In genomic region chr20:63754008-63754407, GRCh38 we compare ENCODE assay signal across 1 cellular context.
A peak's percentile ranks its signal among the peaks of the same experiment; 100 is the strongest.
TF ChIP-seq lines count a peak whose summit lies in the region.

No MANE protein-coding gene starts in this region.

TF ChIP-seq in HepG2, 621 proteins besides CTCF, POLR2A, EP300 and RAD21:
- TF ChIP-seq TMF1 (CRISPR knock-in tag; IDR thresholded peaks at IDR 0.05; ENCODE audit: low read depth), result no peak
- no peak for TF ChIP-seq REL (CRISPR knock-in tag; conservative IDR thresholded peaks at IDR 0.05)
- TF ChIP-seq ZBTB10 (CRISPR knock-in tag; IDR thresholded peaks at IDR 0.05; ENCODE audit: borderline replicate concordance), result no peak
- TF ChIP-seq ZNF687 (CRISPR knock-in tag; IDR thresholded peaks at IDR 0.05), result peak; percentile 10; the same call in 1 of the 2 replicates
- no peak for TF ChIP-seq FIP1L1 (IDR thresholded peaks at IDR 0.05; ENCODE audit: borderline replicate concordance, insufficient read depth, low read depth, low read length)
- TF ChIP-seq ZNF605 (CRISPR knock-in tag; IDR thresholded peaks at IDR 0.05), result 0 out of 2 replicates have a peak, but pooled peaks have one; percentile 20
- TF ChIP-seq MTF1 (CRISPR knock-in tag; IDR thresholded peaks at IDR 0.05), result no peak
- TF ChIP-seq ZNF354B (CRISPR knock-in tag; IDR thresholded peaks at IDR 0.05), result no peak
- no peak for TF ChIP-seq SAFB2 (CRISPR knock-in tag; IDR thresholded peaks at IDR 0.05; ENCODE audit: borderline replicate concordance, low read depth)
- TF ChIP-seq ZBTB33 (CRISPR knock-in tag; IDR thresholded peaks at IDR 0.05), result peak; percentile 91
- no peak for TF ChIP-seq ZNF788 (CRISPR knock-in tag; IDR thresholded peaks at IDR 0.05; ENCODE audit: borderline replicate concordance)
